1 cellular context compared by ENCODE assay signal in the genomic region with DNA sequence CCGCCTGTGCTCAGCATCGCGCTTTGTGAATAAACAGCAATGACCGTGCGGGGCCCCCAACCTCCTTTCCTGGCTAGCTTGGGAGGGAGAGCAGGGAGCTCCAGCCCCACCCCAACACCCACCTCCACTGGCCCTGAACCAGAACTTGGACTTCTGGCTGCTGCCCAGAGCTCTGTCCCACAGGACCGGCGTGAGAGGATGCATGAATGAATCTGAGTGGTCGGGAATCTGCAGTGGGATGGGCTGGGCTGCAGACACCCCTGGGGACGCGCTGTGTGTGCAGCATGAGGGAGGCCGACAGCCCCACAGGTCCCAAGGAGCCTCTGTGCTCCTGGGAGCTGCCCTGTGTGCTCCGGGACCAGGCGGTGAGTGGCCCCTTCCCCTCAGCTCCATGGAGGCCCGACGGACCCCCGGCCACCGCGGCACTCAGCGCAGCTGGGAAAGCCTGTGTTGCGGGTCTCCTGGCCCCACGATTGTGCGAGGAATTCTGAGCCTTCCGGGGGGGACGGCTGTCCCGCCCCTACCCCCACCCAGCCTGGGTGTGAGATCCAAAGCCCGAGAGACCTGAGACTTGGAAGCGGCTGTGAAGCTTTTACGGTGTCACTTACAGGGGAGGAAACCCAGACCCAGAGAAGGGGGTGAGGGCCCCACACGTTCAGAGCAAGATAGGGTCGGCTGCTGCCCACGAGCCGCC.
TF ChIP-seq lines count a peak whose summit lies in the region.

No MANE protein-coding gene starts in this region.

TF ChIP-seq in H1, 55 proteins besides CTCF, POLR2A, EP300 and RAD21:
- TF ChIP-seq GABPA (IDR thresholded peaks at IDR 0.05; ENCODE audit: borderline replicate concordance, insufficient read depth, low read length) (0 out of 2 replicates have a peak, but pooled peaks have one; percentile 46), CREB1 (IDR thresholded peaks at IDR 0.05) (no peak), HDAC2 (IDR thresholded peaks at IDR 0.05; ENCODE audit: borderline replicate concordance in 1 of 2, low read depth in 2 of 2, low read length in 2 of 2) (no peak), ZNF274 (IDR thresholded peaks at IDR 0.05; ENCODE audit: borderline replicate concordance, extremely low read depth, low read length) (no peak), SUZ12 (IDR thresholded peaks at IDR 0.05; ENCODE audit: low read length) (no peak), BACH1 (IDR thresholded peaks at IDR 0.05; ENCODE audit: low read length) (no peak), TBP (IDR thresholded peaks at IDR 0.05; ENCODE audit: low read depth, low read length) (no peak)
